Comparison of ENCODE assay signal across 8 cellular contexts in genomic region chr12:48680861-48681260, GRCh38. TPM values are rescaled to one million over a fixed set of nuclear protein-coding genes. Genes with fewer than 3 reads are reported as not detected.
DNase-seq lines count a peak whose midpoint lies in the region; ATAC-seq and TF ChIP-seq lines count a peak whose summit lies in the region.

No MANE protein-coding gene starts in this region.

- H3K4me3 ChIP-seq in right cardiac atrium (ENCODE audit: low read length) (peak overlapping the region; percentile 55), skin epidermis (peak overlapping the region; percentile 65 to 97 (median 89))

- peaks cover 35% of the 10 kb centered on the region for H3K79me2 ChIP-seq in H9 (ENCODE audit: insufficient read depth, low read length)

- no peaks in the 10 kb centered on the region for H3K9me3 ChIP-seq in H9 (ENCODE audit: control insufficient read depth, low read depth, low read length)
- H3K9me3 ChIP-seq in right cardiac atrium (ENCODE audit: control insufficient read depth, low read length), result no peaks in the 10 kb centered on the region

- no peak overlapping the region for H2BK20ac ChIP-seq in H9 (ENCODE audit: low read depth, low read length, poor library complexity, severe bottlenecking)

- H2BK5ac ChIP-seq in H9 (ENCODE audit: insufficient read length, low read length), result no peak overlapping the region

- intact Hi-C loops in right cardiac atrium (cut with DNase I), result no loop called here

- H3K27ac ChIP-seq in H9 (ENCODE audit: insufficient read length, low read depth, low read length), result no peak overlapping the region
- no peak overlapping the region for H3K27ac ChIP-seq in right cardiac atrium (ENCODE audit: low read length)
- H3K27ac ChIP-seq in skin epidermis, result peak overlapping the region in 8 of 21 experiments; percentile 87 to 94 (median 92)

- peak overlapping the region; percentile 98 for H3K9ac ChIP-seq in H9 (ENCODE audit: extremely low read depth, insufficient read length, low read length)

- TF ChIP-seq CTCF in H9 (conservative IDR thresholded peaks at IDR 0.05) (no peak), WTC11 (IDR thresholded peaks at IDR 0.05) (no peak), GM13976 (IDR thresholded peaks at IDR 0.05; ENCODE audit: borderline replicate concordance, control extremely low read depth, extremely low read depth, insufficient read depth, missing control alignments) (no peak)

- H3K9me3 Mint-ChIP-seq in H9 (no peaks in the 10 kb centered on the region), WTC11 (no peaks in the 10 kb centered on the region)

- H2BK120ac ChIP-seq in H9 (ENCODE audit: low read depth, low read length, poor library complexity, severe bottlenecking), result no peak overlapping the region

- no peak overlapping the region for H2AK5ac ChIP-seq in H9 (ENCODE audit: insufficient read length, low read length)

- no peak overlapping the region for H4K91ac ChIP-seq in H9 (ENCODE audit: insufficient read length, low read depth, low read length)

- H3K27me3 ChIP-seq in H9 (ENCODE audit: insufficient read depth, low read length) (no peaks in the 10 kb centered on the region), right cardiac atrium (ENCODE audit: control insufficient read depth, insufficient read depth) (no peaks in the 10 kb centered on the region)

- no peak overlapping the region for H3K56ac ChIP-seq in H9 (ENCODE audit: insufficient read length, low read depth, low read length)

- peaks cover 35 to 56% (median 52%) of the 10 kb centered on the region in 3 experiments; a peak in 6 of 7 replicates for H3K36me3 Mint-ChIP-seq in H9 (ENCODE audit: insufficient read depth in 1 of 3, low read depth in 3 of 3)
- peaks cover 49% of the 10 kb centered on the region for H3K36me3 Mint-ChIP-seq in WTC11

- H2BK12ac ChIP-seq in H9 (ENCODE audit: insufficient read length, low read depth, low read length), result no peak overlapping the region

- H3K79me1 ChIP-seq in H9 (ENCODE audit: insufficient read depth, low read depth, low read length, poor library complexity, severe bottlenecking), result peaks cover 18% of the 10 kb centered on the region

- H4K8ac ChIP-seq in H9 (replicated peaks; ENCODE audit: insufficient read length, low read depth, low read length), result no peak overlapping the region

- peaks cover 3% of the 10 kb centered on the region for H3K23me2 ChIP-seq in H9 (ENCODE audit: insufficient read length, low read depth, low read length, poor library complexity, severe bottlenecking)

- H2AFZ ChIP-seq in H9 (ENCODE audit: low read length), result no peak overlapping the region

- no peak overlapping the region for H2BK15ac ChIP-seq in H9 (ENCODE audit: low read depth, low read length)

- peak overlapping the region; percentile 99 for H3K4me2 ChIP-seq in H9 (ENCODE audit: insufficient read depth, insufficient read length, low read length)

- H3T11ph ChIP-seq in H9 (ENCODE audit: low read length), result no peak overlapping the region

- ATAC-seq in WTC11, result no peak
- no peak for ATAC-seq in right cardiac atrium

- in situ Hi-C loops in GM13976 (cut with MboI; ENCODE audit: low sequenced_read_pairs, unreplicated experiment), result no loop called here

- DNase-seq in H9, result no peak
- DNase-seq in WTC11 (ENCODE audit: low spot score), result no peak
- no peak for DNase-seq in right cardiac atrium
- DNase-seq in EL, result no peak
- DNase-seq in ureter (ENCODE audit: low spot score), result no peak
- no peak for DNase-seq in DMS114 treated with DMSO at 0.1 percent for 48 hours (lab: John Stamatoyannopoulos, UW; ENCODE audit: unreplicated experiment)
- DNase-seq in GM13976 (ENCODE audit: low spot score), result no peak

- CTCF ChIA-PET in WTC11 (lab: Charles Lee), result no interaction called here

- WGBS in H9 (ENCODE audit: extremely low coverage, insufficient read length, low lambda C conversion rate), result no CpG with 5 or more reads among the region's 13 CpGs
- 87% methylated on average over 13 of the region's 13 CpGs for WGBS in right cardiac atrium

- peak overlapping the region; percentile 97 to 99 for H3K4me3 Mint-ChIP-seq in H9
- H3K4me3 Mint-ChIP-seq in WTC11, result peak overlapping the region; percentile 97

- no peak overlapping the region for H3K18ac ChIP-seq in H9 (ENCODE audit: insufficient read length, low read depth, low read length)

- no peak overlapping the region for H3K4ac ChIP-seq in H9 (ENCODE audit: low read depth, low read length)

- H3K4me1 Mint-ChIP-seq in H9 (peaks cover 22 to 28% of the 10 kb centered on the region in 2 experiments), WTC11 (peaks cover 18% of the 10 kb centered on the region)

- no peak overlapping the region for H4K5ac ChIP-seq in H9 (ENCODE audit: insufficient read length, low read depth, low read length)

- no peak overlapping the region for H3K23ac ChIP-seq in H9 (ENCODE audit: insufficient read length, low read depth, low read length)

- H3K4me1 ChIP-seq in H9 (ENCODE audit: insufficient read depth, low read length) (peaks cover 6% of the 10 kb centered on the region), right cardiac atrium (ENCODE audit: control insufficient read depth, insufficient read depth, low read length) (peaks cover 4% of the 10 kb centered on the region)

- peaks cover 1% of the 10 kb centered on the region; the same call in 1 of the 2 replicates for H3K27me3 Mint-ChIP-seq in H9 (ENCODE audit: low read depth)
- no peaks in the 10 kb centered on the region; the same call in 1 of the 2 replicates for H3K27me3 Mint-ChIP-seq in WTC11 (ENCODE audit: low read depth)

- H3K27ac Mint-ChIP-seq in H9 (peak overlapping the region in 2 of 3 experiments; percentile 99; a peak in 5 of 7 replicates), WTC11 (no peak overlapping the region)

- no peak overlapping the region for H3K14ac ChIP-seq in H9 (ENCODE audit: insufficient read depth, low read length)

- peaks cover 2% of the 10 kb centered on the region for H4K20me1 ChIP-seq in H9 (ENCODE audit: control insufficient read depth, insufficient read depth, insufficient read length)

- POLR2A ChIA-PET in WTC11 (lab: Charles Lee), result no interaction called here

TF ChIP-seq in WTC11, 78 proteins besides CTCF, POLR2A, EP300 and RAD21:
- no peak for TF ChIP-seq E2F5 (CRISPR knock-in tag; IDR thresholded peaks at IDR 0.05)
- TF ChIP-seq ZNF121 (CRISPR knock-in tag; IDR thresholded peaks at IDR 0.05), result peak; percentile 27; the same call in 1 of the 2 replicates

RNA-seq across cellular contexts. Expression of gene KANSL2, which starts 1.2 kb away (rescaled TPM):
- total RNA-seq in H9 (2021) (51.3 and 56.6 TPM in 2 replicates), WTC11 (2021) (38.4 to 48.1 TPM (median 41.1 TPM) in 3 replicates), right cardiac atrium (10 to 100 TPM; 22.1 to 25.4 (median 23.8) TPM), ureter (34.0 TPM)
- polyA plus RNA-seq in right cardiac atrium, result 21.4 TPM

RNA-seq across cellular contexts. Expression of gene CCNT1, which starts 35.6 kb away (rescaled TPM):
- total RNA-seq in H9 (2021), result 49.4 and 53.1 TPM in 2 replicates
- 34.3 to 42.0 TPM (median 41.8 TPM) in 3 replicates for total RNA-seq in WTC11 (2021)
- total RNA-seq in right cardiac atrium, result 10 to 100 TPM; 18.8 to 23.7 (median 21.9) TPM
- polyA plus RNA-seq in right cardiac atrium, result 3.9 TPM
- total RNA-seq in ureter, result 44.3 TPM
